ENCODE assay signal across 15 cellular contexts in genomic region chr14:73582110-73582974, GRCh38. TPM values are rescaled to one million over a fixed set of nuclear protein-coding genes. Genes with fewer than 3 reads are reported as not detected.
DNase-seq lines count a peak whose midpoint lies in the region; ATAC-seq, FAIRE-seq and TF ChIP-seq lines count a peak whose summit lies in the region.
"Not testable (repeated sequence)": the region's sequence is repeated elsewhere in the genome, so short reads cannot be mapped to it uniquely, and the experiment has no call there.
"Had no signal": no experiment of that assay in that cellular context is flagged by ENCODE, and none has a peak within 500 bp of the region (broad histone marks: within the 10 kb centered on the region; RNA-seq: fewer than 3 reads in every experiment).

No MANE protein-coding gene starts in this region.

- H4K91ac ChIP-seq in H1 (replicated peaks; ENCODE audit: insufficient read length, low read length): not testable (repeated sequence)

- TF ChIP-seq RAD21 in H1 (IDR thresholded peaks at IDR 0.05 in 1 of 2, conservative IDR thresholded peaks at IDR 0.05 in 1 of 2; ENCODE audit: low read depth in 2 of 2, low read length in 2 of 2): not testable (repeated sequence)

- not testable (repeated sequence) for H3K56ac ChIP-seq in H1 (replicated peaks; ENCODE audit: insufficient read length, low read depth, low read length)

- intact Hi-C loops in right lobe of liver (cut with DNase I): not testable (repeated sequence)

- not testable (repeated sequence) for DNase-seq in GM12892 (ENCODE audit: insufficient read length); HTR-8/SVneo (ENCODE audit: insufficient read length, low spot score); H1 (ENCODE audit: low read depth in 1 of 2, low spot score in 2 of 2)
- peak in 1 of 3 donors; percentile 70 for DNase-seq in right lobe of liver
- peak; percentile 41 for DNase-seq in small intestine

- peak; percentile 87 to 97 (median 94) for ATAC-seq in right lobe of liver

- not testable (repeated sequence) for TF ChIP-seq EP300 in H1 (IDR thresholded peaks at IDR 0.05; ENCODE audit: borderline replicate concordance in 1 of 2, low read depth in 2 of 2, low read length in 2 of 2)

- H3K27me3 ChIP-seq in H1 (replicated peaks in 1 of 4; ENCODE audit: control insufficient read depth in 3 of 4, extremely low read depth in 1 of 4, insufficient read depth in 3 of 4, low read length in 3 of 4); right lobe of liver; small intestine (ENCODE audit: control insufficient read depth in 2 of 2, insufficient read depth in 2 of 2, low read length in 2 of 2): not testable (repeated sequence)

- CTCF ChIA-PET in H1 (lab: Charles Lee; ENCODE audit: partially characterized antibody): interaction anchor here (0.5 to 1.0 kb wide), 2 partner anchors 11 to 110 kb away, joined by 3 read pairs; no protein-coding TSS in a partner anchor

- not testable (repeated sequence) for H3K79me1 ChIP-seq in H1 (ENCODE audit: low read depth, low read length)

- not testable (repeated sequence) for H3K23ac ChIP-seq in H1 (ENCODE audit: insufficient read length)

- not testable (repeated sequence) for TF ChIP-seq POLR2A in GM12892 (IDR thresholded peaks at IDR 0.05; ENCODE audit: low read depth, low read length); H1 (IDR thresholded peaks at IDR 0.05; ENCODE audit: control extremely low read depth in 1 of 2, low read depth in 2 of 2, low read length in 2 of 2); right lobe of liver (IDR thresholded peaks at IDR 0.05)

- not testable (repeated sequence) for H3K14ac ChIP-seq in H1 (ENCODE audit: insufficient read length)

- not testable (repeated sequence) for H3K36me3 ChIP-seq in H1 (ENCODE audit: control insufficient read depth in 2 of 4, insufficient read depth in 4 of 4, low read length in 3 of 4); right lobe of liver; small intestine (ENCODE audit: control insufficient read depth in 2 of 2, insufficient read depth in 2 of 2, low read length in 2 of 2)

- not testable (repeated sequence) for H4K5ac ChIP-seq in H1 (ENCODE audit: insufficient read length, low read depth, low read length)

- not testable (repeated sequence) for H3K27ac ChIP-seq in H1 (ENCODE audit: low read depth, low read length); small intestine (ENCODE audit: low read depth in 1 of 2, low read length in 1 of 2)
- peak overlapping the region in 2 of 3 donors; percentile 57 to 86 for H3K27ac ChIP-seq in right lobe of liver

- H3K4me2 ChIP-seq in H1 (ENCODE audit: insufficient read depth in 1 of 2, low read depth in 2 of 2, low read length in 2 of 2): not testable (repeated sequence)

- H3K23me2 ChIP-seq in H1 (ENCODE audit: low read depth, low read length): not testable (repeated sequence)

- H3K9me3 ChIP-seq in H1 (ENCODE audit: insufficient read depth in 2 of 2, low read depth in 1 of 2, low read length in 1 of 2); right lobe of liver; small intestine (ENCODE audit: control insufficient read depth, low read depth): not testable (repeated sequence)

- not testable (repeated sequence) for H2AK5ac ChIP-seq in H1 (ENCODE audit: low read depth, low read length)

- not testable (repeated sequence) for H2BK15ac ChIP-seq in H1 (ENCODE audit: low read length)

- H2BK20ac ChIP-seq in H1 (ENCODE audit: low read length): not testable (repeated sequence)

- not testable (repeated sequence) for H2BK5ac ChIP-seq in H1 (ENCODE audit: low read depth, low read length)

- H2AFZ ChIP-seq in H1 (ENCODE audit: low read length): not testable (repeated sequence)

- POLR2A ChIA-PET in H1 (lab: Charles Lee; ENCODE audit: partially characterized antibody): not testable (repeated sequence)

- not testable (repeated sequence) for H3K18ac ChIP-seq in H1 (ENCODE audit: extremely low read depth, low read length)

- H2BK12ac ChIP-seq in H1 (ENCODE audit: low read depth, low read length): not testable (repeated sequence)

- not testable (repeated sequence) for H3K9ac ChIP-seq in H1 (replicated peaks in 1 of 4; ENCODE audit: extremely low read depth in 1 of 4, low read depth in 3 of 4, low read length in 3 of 4)

- not testable (repeated sequence) for H2BK120ac ChIP-seq in H1 (replicated peaks; ENCODE audit: low read depth, low read length)

- not testable (repeated sequence) for H3K79me2 ChIP-seq in H1 (ENCODE audit: control insufficient read depth in 1 of 2, insufficient read depth in 2 of 2, low read length in 2 of 2)

- H3K4ac ChIP-seq in H1 (replicated peaks; ENCODE audit: insufficient read length, low read depth, low read length): not testable (repeated sequence)

- H3K4me1 ChIP-seq in H1 (replicated peaks in 1 of 4; ENCODE audit: control insufficient read depth in 3 of 4, insufficient read depth in 4 of 4, low read length in 3 of 4); small intestine (ENCODE audit: control insufficient read depth in 2 of 2, insufficient read depth in 1 of 2, low read depth in 1 of 2, low read length in 1 of 2): not testable (repeated sequence)
- H3K4me1 ChIP-seq in right lobe of liver: peaks cover 0 to 14% (median 2%) of the 10 kb centered on the region in 4 donors

- not testable (repeated sequence) for TF ChIP-seq CTCF in H1 (IDR thresholded peaks at IDR 0.05; ENCODE audit: control extremely low read depth in 1 of 3, insufficient read depth in 1 of 3, low read depth in 1 of 3, low read length in 3 of 3); right lobe of liver (IDR thresholded peaks at IDR 0.05)

- H4K20me1 ChIP-seq in H1 (replicated peaks in 1 of 2; ENCODE audit: control insufficient read depth in 1 of 2, insufficient read depth in 2 of 2, low read length in 2 of 2): not testable (repeated sequence)

- H3K4me3 ChIP-seq in H1 (ENCODE audit: extremely low read depth in 1 of 4, insufficient read depth in 2 of 4, low read depth in 3 of 4, low read length in 4 of 4); right lobe of liver; small intestine (ENCODE audit: low read depth in 1 of 2, low read length in 2 of 2): not testable (repeated sequence)

- WGBS in H1 (ENCODE audit: extremely low coverage in 1 of 2, insufficient coverage in 1 of 2, insufficient read length in 1 of 2, insufficient replicate concordance in 2 of 2, low coverage in 1 of 2, low lambda C conversion rate in 2 of 2, missing lambda C conversion rate in 1 of 2), 2 experiments: 90% methylated on average over 10 of the region's 11 CpGs; no CpG with 5 or more reads in 1 of the 2 experiments
- WGBS in right lobe of liver (ENCODE audit: insufficient coverage, low coverage, low lambda C conversion rate, missing lambda C conversion rate): 48% methylated on average over 6 of the region's 11 CpGs
- WGBS in small intestine, 3 donors: 80 to 85% (median 82%) methylated on average over 10 of the region's 11 CpGs

- H4K8ac ChIP-seq in H1 (ENCODE audit: extremely low read depth, insufficient read depth, low read length): not testable (repeated sequence)

- FAIRE-seq in GM12892 (lab: Jason Lieb, UNC) (peak; percentile 98), HTR-8/SVneo (lab: Jason Lieb, UNC) (peak; percentile 94), H1 (lab: Jason Lieb, UNC) (peak; percentile 78)
- FAIRE-seq in small intestine (lab: Jason Lieb, UNC): not testable (repeated sequence)

RNA-seq across cellular contexts. Expression of gene ACOT4, which starts 9.3 kb away (rescaled TPM):
- polyA plus RNA-seq in GM12892 (2012; ENCODE audit: missing spikeins): 2.8 TPM
- 0.48 and 0.80 TPM in 2 replicates for total RNA-seq in H1 (2021; fragmentation: NEBNext Ultra II Directional; extraction: Animal tissue kit (Norgen Biotek cat#: 25700))
- 1.1 and 1.2 TPM in 2 replicates for polyA plus RNA-seq in H1 (2011; rRNA removed)
- 0.57 TPM for polyA plus RNA-seq in H1 (2011; cell fraction: cytosol; rRNA removed)
- 1.2 TPM for polyA plus RNA-seq in H1 (2011; cell fraction: nucleus; rRNA removed)
- 0.72 to 0.94 TPM (median 0.90 TPM) in 4 replicates for polyA plus RNA-seq in H1 (2012, experiment 1 of 2)
- polyA plus RNA-seq in H1 (2012, experiment 2 of 2): 0.85 TPM
- polyA plus RNA-seq in H1 (2013, experiment 1 of 2): 0.57 TPM
- 0.66 TPM for polyA plus RNA-seq in H1 (2013, experiment 2 of 2)
- 0.41 and 0.59 TPM in 2 replicates for polyA minus RNA-seq in H1 (2011; rRNA and poly(A)+ RNA removed)
- 1.4 TPM for polyA minus RNA-seq in H1 (2011; cell fraction: cytosol; rRNA and poly(A)+ RNA removed)
- 0.80 TPM for polyA minus RNA-seq in H1 (2011; cell fraction: nucleus; rRNA and poly(A)+ RNA removed)
- 10 to 100 TPM in 3 of 6 experiments, 1 to 10 TPM in 3; 6.2 to 14.4 (median 9.3) TPM for total RNA-seq in right lobe of liver
- polyA plus RNA-seq in small intestine: 10 to 100 TPM in 2 of 3 donors, 1 to 10 TPM in 1; 3.7 to 12.7 (median 11.3) TPM
- total RNA-seq: G401, K562, MCF 10A, OCI-LY7 had no signal
- polyA plus RNA-seq: K562 had no signal

RNA-seq across cellular contexts. Expression of gene ACOT2, which starts 13.3 kb away (rescaled TPM):
- polyA plus RNA-seq in GM12892 (2012; ENCODE audit: missing spikeins): 20.4 TPM
- 5.8 and 7.2 TPM in 2 replicates for total RNA-seq in H1 (2021; fragmentation: NEBNext Ultra II Directional; extraction: Animal tissue kit (Norgen Biotek cat#: 25700))
- polyA plus RNA-seq in H1 (2011; rRNA removed) (5.2 and 5.9 TPM in 2 replicates), small intestine (10 to 100 TPM; 25.0 to 89.9 (median 55.9) TPM)
- polyA plus RNA-seq in H1 (2011; cell fraction: cytosol; rRNA removed): 5.0 TPM
- polyA plus RNA-seq in H1 (2011; cell fraction: nucleus; rRNA removed): 5.9 TPM
- polyA plus RNA-seq in H1 (2012, experiment 1 of 2): 2.9 to 6.1 TPM (median 4.6 TPM) in 4 replicates
- 5.0 TPM for polyA plus RNA-seq in H1 (2012, experiment 2 of 2)
- 4.7 TPM for polyA plus RNA-seq in H1 (2013, experiment 1 of 2)
- polyA plus RNA-seq in H1 (2013, experiment 2 of 2): 4.1 TPM
- polyA minus RNA-seq in H1 (2011; rRNA and poly(A)+ RNA removed): 1.1 and 1.7 TPM in 2 replicates
- 0.88 TPM for polyA minus RNA-seq in H1 (2011; cell fraction: cytosol; rRNA and poly(A)+ RNA removed)
- 2.2 TPM for polyA minus RNA-seq in H1 (2011; cell fraction: nucleus; rRNA and poly(A)+ RNA removed)
- total RNA-seq in right lobe of liver: 100 to 1,000 TPM in 4 of 6 experiments, 10 to 100 TPM in 2; 53.3 to 160 (median 112) TPM
- total RNA-seq: K562 had no signal

RNA-seq across cellular contexts. Expression of gene HEATR4, which starts 23.6 kb away (rescaled TPM):
- polyA plus RNA-seq in GM12892 (2012; ENCODE audit: missing spikeins): 0.15 TPM
- total RNA-seq in H1 (2021; fragmentation: NEBNext Ultra II Directional; extraction: Animal tissue kit (Norgen Biotek cat#: 25700)): 1.2 TPM in 2 replicates
- polyA plus RNA-seq in H1 (2011; rRNA removed): 0.21 and 0.41 TPM in 2 replicates
- polyA plus RNA-seq in H1 (2011; cell fraction: cytosol; rRNA removed): 0.32 TPM
- 0.83 TPM for polyA plus RNA-seq in H1 (2011; cell fraction: nucleus; rRNA removed)
- polyA plus RNA-seq in H1 (2012, experiment 1 of 2): 0.15 to 0.71 TPM (median 0.60 TPM) in 4 replicates
- not detected for polyA plus RNA-seq in H1 (2012, experiment 2 of 2)
- 0.91 TPM for polyA plus RNA-seq in H1 (2013, experiment 1 of 2)
- 0.55 TPM for polyA plus RNA-seq in H1 (2013, experiment 2 of 2)
- 0.82 and 1.6 TPM in 2 replicates for polyA minus RNA-seq in H1 (2011; rRNA and poly(A)+ RNA removed)
- polyA minus RNA-seq in H1 (2011; cell fraction: cytosol; rRNA and poly(A)+ RNA removed): 1.2 TPM
- polyA minus RNA-seq in H1 (2011; cell fraction: nucleus; rRNA and poly(A)+ RNA removed): 1.3 TPM
- 1 to 10 TPM in 2 of 6 experiments, under 1 TPM in 4; 0.07 to 1.9 (median 0.63) TPM for total RNA-seq in right lobe of liver
- 1 to 10 TPM in 1 of 3 donors, under 1 TPM in 2; 0.03 to 4.2 (median 0.54) TPM for polyA plus RNA-seq in small intestine
- total RNA-seq: CD4-positive, alpha-beta T cell; G401; K562; LHCN-M2; OCI-LY7; SK-MEL-5 had no signal
- polyA plus RNA-seq: AG04450, K562 had no signal

RNA-seq across cellular contexts. Expression of gene ACOT6, which starts 30.0 kb away (rescaled TPM):
- polyA plus RNA-seq in GM12892 (2012; ENCODE audit: missing spikeins): not detected
- not detected in 2 replicates for total RNA-seq in H1 (2021; fragmentation: NEBNext Ultra II Directional; extraction: Animal tissue kit (Norgen Biotek cat#: 25700))
- not detected in 2 replicates for polyA plus RNA-seq in H1 (2011; rRNA removed)
- 0.19 TPM for polyA plus RNA-seq in H1 (2011; cell fraction: cytosol; rRNA removed)
- not detected for polyA plus RNA-seq in H1 (2011; cell fraction: nucleus; rRNA removed)
- polyA plus RNA-seq in H1 (2012, experiment 1 of 2): 0.13 TPM in 1 of 4 replicates, not detected in the others
- not detected for polyA plus RNA-seq in H1 (2012, experiment 2 of 2)
- polyA plus RNA-seq in H1 (2013, experiment 1 of 2): 0.08 TPM
- 0.13 TPM for polyA plus RNA-seq in H1 (2013, experiment 2 of 2)
- polyA minus RNA-seq in H1 (2011; rRNA and poly(A)+ RNA removed): not detected in 2 replicates
- not detected for polyA minus RNA-seq in H1 (2011; cell fraction: cytosol; rRNA and poly(A)+ RNA removed)
- polyA minus RNA-seq in H1 (2011; cell fraction: nucleus; rRNA and poly(A)+ RNA removed): 1.9 TPM
- 1 to 10 TPM in 2 of 6 experiments, under 1 TPM in 2, not detected in 2; 0.49 to 1.4 (median 0.94) TPM for total RNA-seq in right lobe of liver
- polyA plus RNA-seq in small intestine: under 1 TPM in 1 of 3 donors, not detected in 2; 0.54 TPM
- total RNA-seq: CD4-positive, alpha-beta T cell; Daoy; G401; HT-29; K562; LHCN-M2; MCF 10A; OCI-LY7 had no signal
- polyA plus RNA-seq: AG04450, K562 had no signal

RNA-seq across cellular contexts. Expression of gene ACOT1, which starts 45.4 kb away (rescaled TPM):
- polyA plus RNA-seq in GM12892 (2012; ENCODE audit: missing spikeins): 2.9 TPM
- total RNA-seq in H1 (2021; fragmentation: NEBNext Ultra II Directional; extraction: Animal tissue kit (Norgen Biotek cat#: 25700)): 1.5 and 1.9 TPM in 2 replicates
- polyA plus RNA-seq in H1 (2011; rRNA removed): 4.0 and 4.3 TPM in 2 replicates
- 4.0 TPM for polyA plus RNA-seq in H1 (2011; cell fraction: cytosol; rRNA removed)
- polyA plus RNA-seq in H1 (2011; cell fraction: nucleus; rRNA removed): 2.5 TPM
- 1.4 to 3.6 TPM (median 2.9 TPM) in 4 replicates for polyA plus RNA-seq in H1 (2012, experiment 1 of 2)
- polyA plus RNA-seq in H1 (2012, experiment 2 of 2): 3.5 TPM
- 1.3 TPM for polyA plus RNA-seq in H1 (2013, experiment 1 of 2)
- 1.5 TPM for polyA plus RNA-seq in H1 (2013, experiment 2 of 2)
- polyA minus RNA-seq in H1 (2011; rRNA and poly(A)+ RNA removed): 1.2 and 1.5 TPM in 2 replicates
- polyA minus RNA-seq in H1 (2011; cell fraction: cytosol; rRNA and poly(A)+ RNA removed): 1.6 TPM
- 2.2 TPM for polyA minus RNA-seq in H1 (2011; cell fraction: nucleus; rRNA and poly(A)+ RNA removed)
- total RNA-seq in right lobe of liver: 10 to 100 TPM; 10.2 to 37.5 (median 27.0) TPM
- polyA plus RNA-seq in small intestine: 10 to 100 TPM in 2 of 3 donors, 1 to 10 TPM in 1; 3.6 to 30.0 (median 14.1) TPM
- total RNA-seq: G401, K562 had no signal
